Comparison of ENCODE assay signal across 1 cellular context in the genomic region with DNA sequence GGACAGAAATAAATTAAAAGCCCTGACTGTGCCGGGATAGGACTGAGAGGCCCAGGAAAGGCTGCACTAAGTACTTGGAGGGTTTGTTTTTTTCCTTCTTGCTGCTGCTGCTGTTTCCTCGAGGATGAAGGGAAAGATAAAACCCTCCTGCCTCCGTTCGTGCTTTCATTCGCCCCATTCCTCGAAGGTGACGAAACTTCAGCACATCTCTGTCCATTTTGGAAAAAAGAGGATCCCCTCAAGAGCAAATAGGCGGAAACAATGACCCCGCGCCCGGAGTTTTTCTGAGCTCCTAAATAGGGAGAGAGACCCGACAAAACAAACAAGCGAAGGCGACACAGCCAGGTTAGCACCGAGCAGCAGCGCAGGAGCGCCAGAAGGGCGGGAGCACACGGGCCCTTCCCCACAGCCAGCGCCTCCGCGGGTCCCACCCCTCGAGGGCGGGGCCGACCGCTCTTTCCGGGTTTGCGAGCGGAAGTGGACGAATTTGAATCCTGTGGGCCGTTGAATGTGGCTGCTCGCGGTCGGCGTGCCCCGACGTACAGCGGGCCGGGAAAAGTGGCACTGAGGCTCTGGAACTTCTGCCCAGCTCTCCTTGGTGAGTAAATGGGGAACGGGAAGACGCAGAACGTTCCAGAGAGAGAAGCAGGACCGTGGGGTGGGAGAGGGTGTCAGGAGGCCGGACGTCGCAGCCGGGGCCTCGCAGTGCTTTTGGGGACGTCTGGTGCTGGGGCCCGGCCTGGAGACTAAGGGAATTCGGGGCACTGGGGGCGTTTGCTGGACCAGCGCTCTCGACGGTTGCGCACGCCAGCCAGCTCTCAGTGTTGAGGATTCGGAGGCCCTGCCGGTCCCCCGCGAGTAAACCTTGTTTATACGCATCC.
TF ChIP-seq lines count a peak whose summit lies in the region.

A gene with protein sequence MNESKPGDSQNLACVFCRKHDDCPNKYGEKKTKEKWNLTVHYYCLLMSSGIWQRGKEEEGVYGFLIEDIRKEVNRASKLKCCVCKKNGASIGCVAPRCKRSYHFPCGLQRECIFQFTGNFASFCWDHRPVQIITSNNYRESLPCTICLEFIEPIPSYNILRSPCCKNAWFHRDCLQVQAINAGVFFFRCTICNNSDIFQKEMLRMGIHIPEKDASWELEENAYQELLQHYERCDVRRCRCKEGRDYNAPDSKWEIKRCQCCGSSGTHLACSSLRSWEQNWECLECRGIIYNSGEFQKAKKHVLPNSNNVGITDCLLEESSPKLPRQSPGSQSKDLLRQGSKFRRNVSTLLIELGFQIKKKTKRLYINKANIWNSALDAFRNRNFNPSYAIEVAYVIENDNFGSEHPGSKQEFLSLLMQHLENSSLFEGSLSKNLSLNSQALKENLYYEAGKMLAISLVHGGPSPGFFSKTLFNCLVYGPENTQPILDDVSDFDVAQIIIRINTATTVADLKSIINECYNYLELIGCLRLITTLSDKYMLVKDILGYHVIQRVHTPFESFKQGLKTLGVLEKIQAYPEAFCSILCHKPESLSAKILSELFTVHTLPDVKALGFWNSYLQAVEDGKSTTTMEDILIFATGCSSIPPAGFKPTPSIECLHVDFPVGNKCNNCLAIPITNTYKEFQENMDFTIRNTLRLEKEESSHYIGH (plus strand): TSS at position 484 of the 881 bp plus-strand sequence. CDS start 21,922 bp downstream, outside the sequence.

TF ChIP-seq in IMR-90, 13 proteins besides CTCF, POLR2A, EP300 and RAD21 (continued from another document):
- peak; percentile 99 for TF ChIP-seq MAZ (IDR thresholded peaks at IDR 0.05; ENCODE audit: borderline replicate concordance, low read depth, low read length)
